1 cellular context compared by ENCODE assay signal in genomic region chr4:1562371-1562770, GRCh38.
TF ChIP-seq lines count a peak whose summit lies in the region.

No MANE protein-coding gene starts in this region.

TF ChIP-seq in H1, 55 proteins besides CTCF, POLR2A, EP300 and RAD21:
- TF ChIP-seq KDM5A (IDR thresholded peaks at IDR 0.05; ENCODE audit: low read length): no peak
- no peak for TF ChIP-seq ASH2L (IDR thresholded peaks at IDR 0.05; ENCODE audit: low read length)
- no peak for TF ChIP-seq CHD7 (IDR thresholded peaks at IDR 0.05; ENCODE audit: insufficient replicate concordance, low read length)
TF ChIP-seq in H1: peak in this region for 0.
